In the genomic region with DNA sequence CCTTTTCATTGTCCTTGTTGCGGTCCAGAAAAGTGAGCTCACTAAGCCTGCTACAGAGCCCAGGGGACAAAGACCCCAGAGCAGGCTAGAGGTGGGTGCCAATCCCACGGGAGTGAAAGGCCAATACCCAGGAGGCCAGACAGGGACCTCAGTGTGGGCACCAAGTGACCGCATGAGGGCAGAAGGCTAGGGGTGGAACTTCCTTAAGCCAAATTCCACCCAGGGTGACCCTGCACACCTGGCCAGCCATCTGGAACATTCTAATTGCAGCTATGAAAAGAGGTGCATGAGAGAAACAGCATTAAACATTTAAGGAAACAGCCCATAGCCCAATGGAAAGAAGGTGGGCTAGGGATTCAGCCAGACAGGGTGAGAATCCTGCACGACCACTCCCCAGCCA, we compare ENCODE assay signal across 26 cellular contexts. TPM values are rescaled to one million over a fixed set of nuclear protein-coding genes. Genes with fewer than 3 reads are reported as not detected.
A peak's percentile ranks its signal among the peaks of the same experiment; 100 is the strongest.
DNase-seq lines count a peak whose midpoint lies in the region; ATAC-seq, FAIRE-seq and TF ChIP-seq lines count a peak whose summit lies in the region.
"Had no signal": no experiment of that assay in that cellular context is flagged by ENCODE, and none has a peak within 500 bp of the region (broad histone marks: within the 10 kb centered on the region; RNA-seq: fewer than 3 reads in every experiment).

No MANE protein-coding gene starts in this region.

- no peaks in the 10 kb centered on the region for H3K9me3 ChIP-seq in kidney (ENCODE audit: control insufficient read depth in 1 of 2, low read length in 2 of 2)
- H3K9me3 ChIP-seq: SJCRH30 had no signal

- H3K36me3 ChIP-seq in kidney (ENCODE audit: control insufficient read depth in 1 of 2, insufficient read depth in 2 of 2, low read length in 2 of 2) = peaks cover 8 to 18% of the 10 kb centered on the region in 2 donors
- H3K36me3 ChIP-seq: SJCRH30 had no signal

- H3K4me3 Mint-ChIP-seq in chondrocyte (ENCODE audit: unreplicated experiment) = no peak overlapping the region
- H3K4me3 Mint-ChIP-seq: CD4-positive, alpha-beta memory T cell had no signal

- DNase-seq in chondrocyte (ENCODE audit: low spot score) (no peak), kidney (no peak), renal cortical epithelial cell (ENCODE audit: low read depth) (peak; percentile 36), EL (no peak), NCI-H2107 (lab: John Stamatoyannopoulos, UW) (no peak), NCI-H748 (lab: John Stamatoyannopoulos, UW; ENCODE audit: unreplicated experiment) (no peak)
- DNase-seq: C1 segment of cervical spinal cord; CD4-positive, alpha-beta memory T cell; DMS79 treated with DMSO at 0.1 percent for 48 hours; Kasumi-1; NCI-H1092 treated with DMSO at 0.1 percent for 48 hours; NCI-H1436 treated with DMSO at 0.1 percent for 48 hours; NCI-H187 treated with DMSO at 0.1 percent for 48 hours; NCI-H446; NCI-H524 treated with DMSO at 0.1 percent for 48 hours; NCI-H82; PC-9; SJCRH30 had no signal

- peak overlapping the region in 1 of 2 donors; percentile 61 for H3K9ac ChIP-seq in kidney (ENCODE audit: low read length in 2 of 2)

- TF ChIP-seq CTCF in chondrocyte (IDR thresholded peaks at IDR 0.05) (no peak), kidney (IDR thresholded peaks at IDR 0.05; ENCODE audit: borderline replicate concordance, extremely low read depth, insufficient read depth) (peak; percentile 7)

- peaks cover 15% of the 10 kb centered on the region for H3K4me1 Mint-ChIP-seq in chondrocyte (ENCODE audit: low read depth)

- peaks cover 5% of the 10 kb centered on the region for H3K36me3 Mint-ChIP-seq in chondrocyte (ENCODE audit: low read depth)

- no peak for ATAC-seq in HG03460 (IDR thresholded peaks at IDR 0.05; ENCODE audit: unreplicated experiment)
- ATAC-seq: HCT116, Right ventricle myocardium inferior, SK-N-SH treated with all-trans-retinoic acid at 6 μM for 48 hours had no signal

- H3K27ac ChIP-seq in kidney (ENCODE audit: low read depth in 2 of 2, low read length in 2 of 2) = peak overlapping the region; percentile 79 to 86
- H3K27ac ChIP-seq: HL-60, PC-9, SJCRH30 had no signal

- H3K27me3 Mint-ChIP-seq in chondrocyte (ENCODE audit: low read depth) = no peaks in the 10 kb centered on the region
- H3K27me3 Mint-ChIP-seq: CD4-positive, alpha-beta memory T cell had no signal

- peaks cover 25 to 29% of the 10 kb centered on the region in 2 donors for H3K4me1 ChIP-seq in kidney (ENCODE audit: control insufficient read depth in 1 of 2, insufficient read depth in 1 of 2, low read depth in 1 of 2, low read length in 2 of 2)

- no peaks in the 10 kb centered on the region for H3K9me3 Mint-ChIP-seq in chondrocyte (ENCODE audit: low read depth)
- H3K9me3 Mint-ChIP-seq: CD4-positive, alpha-beta memory T cell had no signal

- H3K4me3 ChIP-seq in kidney (ENCODE audit: low read length in 2 of 2) = peak overlapping the region in 1 of 2 donors; percentile 12
- H3K4me3 ChIP-seq: PC-9, SJCRH30 had no signal

- no peak for FAIRE-seq in kidney (lab: Jason Lieb, UNC)
- FAIRE-seq: GM12892, GM19239, H1 had no signal

- intact Hi-C loops in kidney (cut with DNase I) = no loop called here

- peak overlapping the region; percentile 32 for H3K27ac Mint-ChIP-seq in chondrocyte (ENCODE audit: unreplicated experiment)

RNA-seq across cellular contexts. Expression of a gene that starts 19.4 kb away (rescaled TPM):
- total RNA-seq in chondrocyte (38.7 to 40.7 TPM (median 40.5 TPM) in 3 replicates), kidney (45.9 TPM), renal cortical epithelial cell (45.4 and 57.3 TPM in 2 replicates)
- 56.4 TPM for polyA plus RNA-seq in kidney (ENCODE audit: insufficient read depth, low read depth, low replicate concordance)

RNA-seq across cellular contexts. Expression of a gene that starts 27.8 kb away (rescaled TPM):
- 1.2 to 2.2 TPM (median 1.8 TPM) in 3 replicates for total RNA-seq in chondrocyte
- total RNA-seq in kidney = 6.0 TPM
- 24.5 TPM for polyA plus RNA-seq in kidney (ENCODE audit: insufficient read depth, low read depth, low replicate concordance)
- 0.69 and 5.3 TPM in 2 replicates for total RNA-seq in renal cortical epithelial cell
- polyA plus RNA-seq: CD4-positive, alpha-beta memory T cell had no signal

RNA-seq across cellular contexts. Expression of a gene that starts 39.1 kb away (rescaled TPM):
- total RNA-seq in chondrocyte = 9.8 to 12.6 TPM (median 11.7 TPM) in 3 replicates
- total RNA-seq in kidney = 16.2 TPM
- polyA plus RNA-seq in kidney (ENCODE audit: insufficient read depth, low read depth, low replicate concordance) = 6.0 TPM
- total RNA-seq in renal cortical epithelial cell = 3.6 and 13.3 TPM in 2 replicates
